Comparison of ENCODE assay signal across 8 cellular contexts in the genomic region with DNA sequence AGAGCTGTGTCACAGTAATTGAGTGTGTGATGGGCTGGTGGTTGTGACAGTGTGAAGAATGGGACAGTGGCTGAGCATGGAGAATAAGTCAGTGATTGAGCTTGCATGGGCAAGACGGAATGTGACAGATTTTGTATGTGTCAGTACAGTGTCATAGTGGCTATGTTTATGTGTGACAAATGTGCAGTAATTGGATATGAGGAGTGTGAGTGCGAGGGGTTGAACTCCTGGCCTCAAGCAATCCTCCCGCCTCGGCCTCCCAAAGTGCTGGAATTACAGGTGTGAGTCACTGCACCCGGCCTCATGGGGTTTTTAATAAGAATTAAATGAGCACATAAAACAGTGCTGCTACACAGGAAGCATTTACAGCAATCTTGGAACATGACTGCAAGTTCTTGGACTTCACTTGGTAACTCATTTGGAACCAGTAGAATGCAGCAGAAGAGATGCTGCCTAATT. TPM values are rescaled to one million over a fixed set of nuclear protein-coding genes. Genes with fewer than 3 reads are reported as not detected.
DNase-seq lines count a peak whose midpoint lies in the region; ATAC-seq and TF ChIP-seq lines count a peak whose summit lies in the region.

No MANE protein-coding gene starts in this region.

- H3K4me3 ChIP-seq in GM12864 (ENCODE audit: low read depth, low read length): peak overlapping the region; percentile 97; the same call in 1 of the 2 replicates
- H3K4me3 ChIP-seq in SJCRH30: peak overlapping the region; percentile 99
- peak overlapping the region; percentile 71 for H3K4me3 ChIP-seq in fibroblast of mammary gland (ENCODE audit: control insufficient read depth, low read depth, low read length)

- peaks cover 8% of the 10 kb centered on the region for H3K27me3 Mint-ChIP-seq in stimulated activated naive CD8-positive, alpha-beta T cell treated with anti-CD3 and anti-CD28 coated beads, Interleukin-15, amount 100 ng/mL, for 72 hours

- H3K36me3 ChIP-seq in SJCRH30: peaks cover 4% of the 10 kb centered on the region

- DNase-seq in GM12864 (ENCODE audit: low read depth) (no peak), SJCRH30 (peak in 1 of 2 experiments; percentile 36), fibroblast of mammary gland (ENCODE audit: low read depth) (peak; percentile 45), renal cortical epithelial cell (ENCODE audit: low read depth) (peak; percentile 41), Ammon's horn (ENCODE audit: low spot score) (no peak), mesenteric fat pad (ENCODE audit: low spot score) (no peak), NOMO-1 (lab: John Stamatoyannopoulos, UW; ENCODE audit: unreplicated experiment in 2 of 2) (no peak)
- DNase-seq in stimulated activated naive CD8-positive, alpha-beta T cell treated with anti-CD3 and anti-CD28 coated beads, Interleukin-15, amount 100 ng/mL, for 72 hours: no peak

- no peak for TF ChIP-seq CTCF in GM12864 (IDR thresholded peaks at IDR 0.05; ENCODE audit: low read depth, low read length, missing control alignments)
- TF ChIP-seq CTCF in fibroblast of mammary gland (conservative IDR thresholded peaks at IDR 0.05; ENCODE audit: control insufficient read depth, insufficient read depth, low read depth, low read length): no peak

- H3K9me3 ChIP-seq in SJCRH30 (replicated peaks): no peaks in the 10 kb centered on the region

- H3K27me3 ChIP-seq in SJCRH30: no peaks in the 10 kb centered on the region

- H3K27ac ChIP-seq in SJCRH30: no peak overlapping the region; the same call in 1 of the 2 replicates

- H3K4me3 Mint-ChIP-seq in stimulated activated naive CD8-positive, alpha-beta T cell treated with anti-CD3 and anti-CD28 coated beads, Interleukin-15, amount 100 ng/mL, for 72 hours: peak overlapping the region in 1 of 2 donors; percentile 75

- H3K9me3 Mint-ChIP-seq in stimulated activated naive CD8-positive, alpha-beta T cell treated with anti-CD3 and anti-CD28 coated beads, Interleukin-15, amount 100 ng/mL, for 72 hours: no peaks in the 10 kb centered on the region

- H3K27ac Mint-ChIP-seq in stimulated activated naive CD8-positive, alpha-beta T cell treated with anti-CD3 and anti-CD28 coated beads, Interleukin-15, amount 100 ng/mL, for 72 hours: no peak overlapping the region

- ATAC-seq in stimulated activated naive CD8-positive, alpha-beta T cell treated with anti-CD3 and anti-CD28 coated beads, Interleukin-15, amount 100 ng/mL, for 72 hours: no peak

- H3K4me1 Mint-ChIP-seq in stimulated activated naive CD8-positive, alpha-beta T cell treated with anti-CD3 and anti-CD28 coated beads, Interleukin-15, amount 100 ng/mL, for 72 hours: peaks cover 50% of the 10 kb centered on the region

- H3K4me1 ChIP-seq in SJCRH30: peaks cover 5% of the 10 kb centered on the region; the same call in 1 of the 2 replicates

RNA-seq across cellular contexts. Expression of gene RRAS2, which starts 0.6 kb away (rescaled TPM):
- 87.6 and 93.0 TPM in 2 replicates for total RNA-seq in SJCRH30 (2014; rRNA removed; shearing (Covaris generic))
- 323 and 364 TPM in 2 replicates for total RNA-seq in renal cortical epithelial cell
- total RNA-seq in mesenteric fat pad: 72.7 TPM

Comparison
In these comparisons a context has a peak if more than half of its experiments do, and no peak if none do; other contexts are left out.
1. DNase-seq: peak in fibroblast of mammary gland (single experiment) and renal cortical epithelial cell (single experiment); none in GM12864 (single experiment), Ammon's horn (single experiment), mesenteric fat pad (single experiment), NOMO-1 (0 of 2) and stimulated activated naive CD8-positive, alpha-beta T cell treated with anti-CD3 and anti-CD28 coated beads, Interleukin-15, amount 100 ng/mL, for 72 hours (0 of 2).
2. Peak in every context shown above with its lines, with median percentiles within 50 percentile points of each other: H3K4me3 ChIP-seq.